Comparison of ENCODE assay signal across 8 cellular contexts in the genomic region with DNA sequence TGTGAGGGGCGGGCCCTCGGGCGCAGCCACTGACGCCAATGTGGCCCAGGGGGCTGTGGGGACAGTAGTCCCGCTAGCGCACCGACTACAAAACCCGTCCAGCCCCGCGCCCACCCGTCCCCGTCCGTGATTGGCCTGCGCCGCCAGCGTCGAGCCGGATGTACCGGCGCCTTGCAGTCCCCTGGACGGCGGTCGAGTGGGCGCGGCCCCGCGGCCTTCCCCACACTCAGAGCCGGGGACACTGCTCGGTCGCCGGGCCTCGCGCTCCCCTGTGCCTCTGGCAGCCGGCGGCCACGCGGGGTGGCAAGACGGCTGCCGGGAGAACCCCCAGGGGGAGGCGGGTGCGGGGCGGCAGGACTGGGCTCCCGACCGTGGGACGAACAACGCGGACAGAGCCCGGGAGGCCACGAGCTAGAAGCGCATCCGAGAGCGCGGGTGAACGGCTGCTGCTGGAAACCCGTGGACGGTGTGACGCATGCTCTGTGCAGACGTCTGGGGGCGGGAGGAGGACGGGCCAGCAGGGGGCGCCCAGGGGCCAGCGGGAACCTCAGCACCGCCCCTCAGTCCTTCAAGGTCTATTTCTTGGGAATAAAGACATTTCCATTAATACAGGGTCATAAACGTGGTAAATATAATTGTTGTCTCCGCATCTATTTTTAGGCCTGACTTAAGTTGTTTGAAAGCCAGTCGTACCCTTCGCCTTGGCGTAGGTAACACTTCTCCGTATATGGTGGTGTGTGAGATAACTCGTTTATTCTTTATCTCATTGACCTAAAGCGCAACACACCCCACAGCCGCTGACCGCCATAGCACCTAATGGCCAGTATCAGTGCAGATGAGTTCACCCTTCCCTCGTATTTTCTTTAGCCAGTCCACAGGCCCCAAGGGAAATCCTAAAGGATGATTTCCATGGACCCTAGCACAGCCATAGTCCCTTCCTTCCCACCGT. TPM values are rescaled to one million over a fixed set of nuclear protein-coding genes. Genes with fewer than 3 reads are reported as not detected.
DNase-seq lines count a peak whose midpoint lies in the region; ATAC-seq, FAIRE-seq and TF ChIP-seq lines count a peak whose summit lies in the region.

No MANE protein-coding gene starts in this region.

- no peak for FAIRE-seq in kidney (lab: Jason Lieb, UNC)

- no peaks in the 10 kb centered on the region for H3K9me3 ChIP-seq in BE2C
- H3K9me3 ChIP-seq in kidney (ENCODE audit: control insufficient read depth in 1 of 2, low read length in 2 of 2): no peaks in the 10 kb centered on the region

- H3K4me3 ChIP-seq in BE2C (ENCODE audit: low read depth, low read length): peak overlapping the region; percentile 67
- H3K4me3 ChIP-seq in kidney (ENCODE audit: low read length in 2 of 2): peak overlapping the region; percentile 64 to 67

- H3K4me1 ChIP-seq in BE2C (peaks cover 4% of the 10 kb centered on the region; the same call in 1 of the 2 replicates), kidney (ENCODE audit: control insufficient read depth in 1 of 2, insufficient read depth in 1 of 2, low read depth in 1 of 2, low read length in 2 of 2) (peaks cover 16 to 34% of the 10 kb centered on the region in 2 donors)

- intact Hi-C loops in kidney (cut with DNase I): no loop called here

- peak; percentile 91 for TF ChIP-seq CTCF in BE2C (IDR thresholded peaks at IDR 0.05; ENCODE audit: low read depth, low read length)
- TF ChIP-seq CTCF in kidney (IDR thresholded peaks at IDR 0.05; ENCODE audit: borderline replicate concordance, extremely low read depth, insufficient read depth): peak; percentile 82

- peak; percentile 92 for ATAC-seq in GM19043 (IDR thresholded peaks at IDR 0.05; ENCODE audit: low read depth, unreplicated experiment)
- peak; percentile 61 for ATAC-seq in HG03354 (IDR thresholded peaks at IDR 0.05; ENCODE audit: poor library complexity, severe bottlenecking, unreplicated experiment)
- peak; percentile 94 to 95 for ATAC-seq in activated CD4-positive, CD25-positive, alpha-beta regulatory T cell treated with anti-CD3 and anti-CD28 coated beads, Interleukin-2, amount 50 U/mL, for 24 hours

- peak; percentile 99 for DNase-seq in BE2C
- DNase-seq in NCI-H345 treated with DMSO at 0.1 percent for 48 hours (lab: John Stamatoyannopoulos, UW; ENCODE audit: unreplicated experiment): peak; percentile 92
- DNase-seq in cerebellar cortex (ENCODE audit: low spot score): peak; percentile 98
- peak; percentile 100 for DNase-seq in kidney
- DNase-seq in stimulated activated CD4-positive, alpha-beta T cell treated with anti-CD3 and anti-CD28 coated beads, Interleukin-15, amount 100 ng/mL, for 1 hour (ENCODE audit: low read depth in 1 of 2, low spot score in 1 of 2): peak; percentile 96 to 97

- H3K27me3 ChIP-seq in BE2C: no peaks in the 10 kb centered on the region

- peak overlapping the region; percentile 4 to 10 for H3K9ac ChIP-seq in kidney (ENCODE audit: low read length in 2 of 2)

- H3K27ac ChIP-seq in kidney (ENCODE audit: low read depth in 2 of 2, low read length in 2 of 2): peak overlapping the region; percentile 98 to 100

- H3K36me3 ChIP-seq in BE2C (peaks cover 3% of the 10 kb centered on the region; the same call in 1 of the 2 replicates), kidney (ENCODE audit: control insufficient read depth in 1 of 2, insufficient read depth in 2 of 2, low read length in 2 of 2) (no peaks in the 10 kb centered on the region)

RNA-seq across cellular contexts. Expression of gene BICD2, which starts 0.6 kb away (rescaled TPM):
- polyA plus RNA-seq in BE2C (2012; ENCODE audit: insufficient read depth, insufficient read length, low read depth): 49.5 TPM
- 25.2 TPM for total RNA-seq in kidney
- polyA plus RNA-seq in kidney (ENCODE audit: insufficient read depth, low read depth, low replicate concordance): 10.0 TPM

Comparison
In these comparisons a context has a peak if more than half of its experiments do, and no peak if none do; other contexts are left out.
1. Peak in every context shown above with its lines: DNase-seq, ATAC-seq, H3K4me3 ChIP-seq and H3K27ac ChIP-seq.